Comparison of ENCODE assay signal across 8 cellular contexts in genomic region chr2:10408649-10409579, GRCh38. TPM values are rescaled to one million over a fixed set of nuclear protein-coding genes. Genes with fewer than 3 reads are reported as not detected.
DNase-seq lines count a peak whose midpoint lies in the region; ATAC-seq, FAIRE-seq and TF ChIP-seq lines count a peak whose summit lies in the region.

No MANE protein-coding gene starts in this region.

- no peaks in the 10 kb centered on the region for H3K27me3 ChIP-seq in neural progenitor cell

- H3K4me3 Mint-ChIP-seq in neural progenitor cell: no peak overlapping the region

- peak; percentile 87 for DNase-seq in DMS79 treated with DMSO at 0.1 percent for 48 hours (lab: John Stamatoyannopoulos, UW)
- peak; percentile 63 to 72 for DNase-seq in Kasumi-1 (lab: John Stamatoyannopoulos, UW)
- DNase-seq in RCC 7860 (ENCODE audit: low spot score): peak; percentile 85
- peak; percentile 65 for DNase-seq in activated T-helper 1 cell treated with Interleukin-2 at 50 U/mL for 16 hours (ENCODE audit: low read depth)
- peak; percentile 53 for DNase-seq in fibroblast of peridontal ligament (ENCODE audit: extremely low read depth)
- DNase-seq in neural progenitor cell (ENCODE audit: low spot score): peak; percentile 91
- peak in 42 of 49 donors; percentile 6 to 84 (median 50) for DNase-seq in substantia nigra (lab: John Stamatoyannopoulos, UW)

- peaks cover 7% of the 10 kb centered on the region for H3K4me1 ChIP-seq in neural progenitor cell

- no peaks in the 10 kb centered on the region for H3K36me3 ChIP-seq in neural progenitor cell

- no peaks in the 10 kb centered on the region for H3K9me3 ChIP-seq in neural progenitor cell (ENCODE audit: low read depth)

- H3K27me3 Mint-ChIP-seq in neural progenitor cell (ENCODE audit: insufficient read depth, low read depth): peaks cover 6% of the 10 kb centered on the region

- peak; percentile 97 for TF ChIP-seq CTCF in neural progenitor cell (IDR thresholded peaks at IDR 0.05)

- H3K4me3 ChIP-seq in neural progenitor cell: no peak overlapping the region

- no peak overlapping the region for H2AFZ ChIP-seq in neural progenitor cell (replicated peaks)

- H3K9ac ChIP-seq in neural progenitor cell: no peak overlapping the region

- no peaks in the 10 kb centered on the region for H3K79me2 ChIP-seq in neural progenitor cell (ENCODE audit: low read depth)

- peak; percentile 44 for ATAC-seq in GM21786 (IDR thresholded peaks at IDR 0.05; ENCODE audit: unreplicated experiment)

- H3K4me1 Mint-ChIP-seq in neural progenitor cell: peaks cover 20% of the 10 kb centered on the region

- H3K4me2 ChIP-seq in neural progenitor cell: no peak overlapping the region

- no peaks in the 10 kb centered on the region for H3K9me3 Mint-ChIP-seq in neural progenitor cell

- no peaks in the 10 kb centered on the region for H4K20me1 ChIP-seq in neural progenitor cell (ENCODE audit: low read depth)

- H3K36me3 Mint-ChIP-seq in neural progenitor cell: no peaks in the 10 kb centered on the region

- no peak overlapping the region for H3K27ac Mint-ChIP-seq in neural progenitor cell

- H3K27ac ChIP-seq in neural progenitor cell: no peak overlapping the region
- H3K27ac ChIP-seq in substantia nigra (ENCODE audit: low read depth, low read length, poor library complexity, severe bottlenecking): no peak overlapping the region

- peak; percentile 46 for FAIRE-seq in RCC 7860 (lab: Jason Lieb, UNC)

- no peaks in the 10 kb centered on the region for H3F3A ChIP-seq in neural progenitor cell (ENCODE audit: low read depth)

RNA-seq across cellular contexts. Expression of gene ODC1, which starts 39.2 kb away (rescaled TPM):
- total RNA-seq in neural progenitor cell (ENCODE audit: low replicate concordance): 348 and 437 TPM in 2 replicates
